In genomic region chr5:176796411-176796810, GRCh38 we compare ENCODE assay signal across 20 cellular contexts. TPM values are rescaled to one million over a fixed set of nuclear protein-coding genes. Genes with fewer than 3 reads are reported as not detected.
DNase-seq lines count a peak whose midpoint lies in the region; ATAC-seq, FAIRE-seq and TF ChIP-seq lines count a peak whose summit lies in the region.
"Had no signal": no experiment of that assay in that cellular context is flagged by ENCODE, and none has a peak within 500 bp of the region (broad histone marks: within the 10 kb centered on the region; RNA-seq: fewer than 3 reads in every experiment).

No MANE protein-coding gene starts in this region.

- H3K9me2 ChIP-seq in PC-9 (ENCODE audit: insufficient read depth) = no peaks in the 10 kb centered on the region

- no peak for TF ChIP-seq CTCF in PC-9 (conservative IDR thresholded peaks at IDR 0.05)

- no peak overlapping the region for H2AFZ ChIP-seq in PC-9

- no peaks in the 10 kb centered on the region for H4K20me1 ChIP-seq in PC-9 (ENCODE audit: insufficient read depth)

- H3K27me3 ChIP-seq in PC-9 (ENCODE audit: insufficient read depth, low read depth) = no peaks in the 10 kb centered on the region

- no peak overlapping the region for H3K27ac ChIP-seq in PC-9
- H3K27ac ChIP-seq: SK-N-MC had no signal

- H3F3A ChIP-seq in PC-9 (ENCODE audit: insufficient read depth, low read depth) = no peaks in the 10 kb centered on the region; the same call in 1 of the 2 replicates

- H3K4me2 ChIP-seq in PC-9 = peak overlapping the region; percentile 44

- CTCF ChIA-PET in PC-9 (lab: Charles Lee) = no interaction called here

- no TSS peak for BruUV-seq in PC-9 (replicated peaks; lab: Mats Ljungman, UMichigan)

- intact Hi-C loops in PC-9 (cut with micrococcal nuclease; ENCODE audit: unreplicated experiment) = no loop called here

- peak; percentile 17 for ATAC-seq in esophagus mucosa

- peak; percentile 73 for DNase-seq in A172 (ENCODE audit: low spot score)
- peak; percentile 61 for DNase-seq in GM03348 (ENCODE audit: low spot score)
- no peak for DNase-seq in PC-9
- DNase-seq in ureter (ENCODE audit: low spot score) = no peak
- DNase-seq in kidney tubule cell (ENCODE audit: low spot score) = no peak
- DNase-seq in RCC 7860 (ENCODE audit: low spot score) = no peak
- DNase-seq in NCI-H526 treated with DMSO at 0.1 percent for 48 hours (lab: John Stamatoyannopoulos, UW) = no peak
- DNase-seq: CD4-positive, alpha-beta T cell; DMS79; GDM1; H9; Kasumi-1; NCI-H2029; NCI-H524; T-helper 1 cell had no signal

- POLR2A ChIA-PET in PC-9 (lab: Charles Lee; ENCODE audit: unreplicated experiment) = no interaction called here

- no peaks in the 10 kb centered on the region for H3K79me2 ChIP-seq in PC-9 (ENCODE audit: low read depth)

- H3K36me3 ChIP-seq in PC-9 (ENCODE audit: low read depth) = no peaks in the 10 kb centered on the region

- peaks cover 6% of the 10 kb centered on the region; the same call in 1 of the 2 replicates for H3K4me1 ChIP-seq in PC-9 (replicated peaks; ENCODE audit: insufficient read depth)

- H3K4me3 ChIP-seq in PC-9 = no peak overlapping the region
- H3K4me3 ChIP-seq: SK-N-MC had no signal

- no peaks in the 10 kb centered on the region for H3K9me3 ChIP-seq in PC-9 (ENCODE audit: insufficient read depth, low read depth)

- FAIRE-seq in RCC 7860 (lab: Jason Lieb, UNC) = no peak
- FAIRE-seq: A204.1 had no signal

RNA-seq across cellular contexts. Expression of gene UNC5A, which starts 13.9 kb away (rescaled TPM):
- total RNA-seq in A172 (2014; rRNA removed; shearing (Covaris generic)) = 2.9 and 3.4 TPM in 2 replicates
- total RNA-seq in PC-9 (2021) = 3.1 and 3.6 TPM in 2 replicates
- total RNA-seq in esophagus mucosa = not detected
- total RNA-seq in ureter = not detected
- total RNA-seq: B cell; CD4-positive, alpha-beta T cell; OCI-LY7 had no signal

Comparison
In these comparisons a context has a peak if more than half of its experiments do, and no peak if none do; other contexts are left out.
1. DNase-seq: peak in A172 (single experiment) and GM03348 (single experiment); none in PC-9 (0 of 2), ureter (single experiment), kidney tubule cell (single experiment), RCC 7860 (single experiment) and NCI-H526 treated with DMSO at 0.1 percent for 48 hours (single experiment).